Comparison of ENCODE assay signal across 1 cellular context in the genomic region with DNA sequence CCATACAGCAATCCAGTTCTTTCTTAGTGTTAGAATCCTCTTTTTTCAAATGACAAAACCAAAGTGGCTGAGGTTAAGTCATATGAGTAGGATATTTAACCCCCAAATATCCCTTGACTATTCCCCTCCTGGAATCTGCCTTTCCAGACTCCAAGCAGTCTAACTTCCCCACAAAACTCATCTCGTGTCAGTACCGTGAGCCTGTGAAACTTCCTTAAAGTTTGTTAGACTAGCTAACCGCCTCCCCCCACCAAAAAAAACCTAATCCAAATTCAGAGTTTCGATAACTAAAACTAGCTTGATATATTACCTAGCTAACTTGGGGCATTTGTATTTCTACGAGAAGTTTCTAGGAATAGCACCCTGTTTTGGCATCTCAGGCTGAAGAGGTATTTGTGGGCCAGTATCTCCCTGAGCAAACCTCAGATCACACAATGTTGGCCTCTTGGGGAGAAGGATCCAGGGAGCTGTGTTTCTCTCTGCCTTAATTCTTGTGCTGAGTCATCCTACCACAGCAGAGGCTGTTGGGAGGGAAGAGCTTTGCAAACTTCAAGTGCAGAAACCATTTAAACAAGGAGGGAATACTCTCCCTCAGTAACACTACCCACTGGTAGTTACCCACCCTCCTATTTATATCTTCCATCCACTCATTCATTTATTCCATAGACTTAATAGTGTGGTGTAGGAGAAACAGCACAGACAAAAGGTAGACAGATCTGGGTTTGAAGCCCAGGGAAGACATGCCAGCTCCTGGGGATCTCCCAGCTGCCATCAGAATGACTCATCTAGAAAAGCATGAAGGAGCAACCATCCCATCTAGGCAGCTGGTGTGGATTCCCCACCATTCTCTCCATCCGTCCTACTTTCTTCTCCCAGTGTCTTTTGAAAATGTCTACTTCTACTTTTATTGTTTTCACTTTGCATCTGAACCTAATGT.
TF ChIP-seq lines count a peak whose summit lies in the region.

No MANE protein-coding gene starts in this region.

TF ChIP-seq in H1, 55 proteins besides CTCF, POLR2A, EP300 and RAD21 (continued from another document):
- TF ChIP-seq BACH1 (IDR thresholded peaks at IDR 0.05; ENCODE audit: low read length): peak; percentile 88
- no peak for TF ChIP-seq SP2 (IDR thresholded peaks at IDR 0.05; ENCODE audit: low read length)
- TF ChIP-seq SAP30 (IDR thresholded peaks at IDR 0.05; ENCODE audit: insufficient read depth, insufficient replicate concordance, low read length): no peak
TF ChIP-seq in H1: peak in this region for 3.
